2 cellular contexts compared by ENCODE assay signal in the genomic region with DNA sequence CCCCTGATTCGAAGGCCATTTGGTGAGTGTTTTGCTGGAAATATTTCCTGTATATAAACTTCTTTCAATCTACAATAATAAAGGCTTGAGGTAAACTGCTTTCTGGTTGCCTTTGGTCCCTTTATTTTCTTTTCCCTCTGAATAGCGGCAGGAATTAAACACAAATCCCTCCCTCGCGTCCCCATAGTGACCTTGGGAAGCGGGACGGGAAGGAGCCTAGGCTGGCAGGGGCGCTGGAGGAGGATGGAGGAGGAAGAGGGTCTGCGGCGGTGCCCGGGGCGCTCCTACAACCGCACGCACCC.
TF ChIP-seq lines count a peak whose summit lies in the region.

No MANE protein-coding gene starts in this region.

TF ChIP-seq in HEK293, 187 proteins besides CTCF, POLR2A, EP300 and RAD21:
- TF ChIP-seq SP7 (tag by site-specific recombination; IDR thresholded peaks at IDR 0.05) = no peak
- TF ChIP-seq ZNF335 (tag by site-specific recombination; conservative IDR thresholded peaks at IDR 0.05) = no peak
- no peak for TF ChIP-seq ZNF747 (tag by site-specific recombination; IDR thresholded peaks at IDR 0.05)
- TF ChIP-seq ZNF366 (tag by site-specific recombination; conservative IDR thresholded peaks at IDR 0.05) = no peak
TF ChIP-seq in HEK293: peak in this region for 0.

TF ChIP-seq in H1, 55 proteins besides CTCF, POLR2A, EP300 and RAD21:
- no peak for TF ChIP-seq HDAC2 (IDR thresholded peaks at IDR 0.05; ENCODE audit: borderline replicate concordance in 1 of 2, low read depth in 2 of 2, low read length in 2 of 2)
- no peak for TF ChIP-seq GABPA (IDR thresholded peaks at IDR 0.05; ENCODE audit: borderline replicate concordance, insufficient read depth, low read length)
- TF ChIP-seq JUN (IDR thresholded peaks at IDR 0.05; ENCODE audit: low read depth, low read length) = no peak
- TF ChIP-seq, protein P1, sequence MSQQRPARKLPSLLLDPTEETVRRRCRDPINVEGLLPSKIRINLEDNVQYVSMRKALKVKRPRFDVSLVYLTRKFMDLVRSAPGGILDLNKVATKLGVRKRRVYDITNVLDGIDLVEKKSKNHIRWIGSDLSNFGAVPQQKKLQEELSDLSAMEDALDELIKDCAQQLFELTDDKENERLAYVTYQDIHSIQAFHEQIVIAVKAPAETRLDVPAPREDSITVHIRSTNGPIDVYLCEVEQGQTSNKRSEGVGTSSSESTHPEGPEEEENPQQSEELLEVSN (IDR thresholded peaks at IDR 0.05) = no peak
- TF ChIP-seq, protein P2, sequence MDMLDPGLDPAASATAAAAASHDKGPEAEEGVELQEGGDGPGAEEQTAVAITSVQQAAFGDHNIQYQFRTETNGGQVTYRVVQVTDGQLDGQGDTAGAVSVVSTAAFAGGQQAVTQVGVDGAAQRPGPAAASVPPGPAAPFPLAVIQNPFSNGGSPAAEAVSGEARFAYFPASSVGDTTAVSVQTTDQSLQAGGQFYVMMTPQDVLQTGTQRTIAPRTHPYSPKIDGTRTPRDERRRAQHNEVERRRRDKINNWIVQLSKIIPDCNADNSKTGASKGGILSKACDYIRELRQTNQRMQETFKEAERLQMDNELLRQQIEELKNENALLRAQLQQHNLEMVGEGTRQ (IDR thresholded peaks at IDR 0.05; ENCODE audit: low read length) = no peak
TF ChIP-seq in H1: peak in this region for 0.
